8 cellular contexts compared by ENCODE assay signal in genomic region chr16:29678691-29679267, GRCh38. TPM values are rescaled to one million over a fixed set of nuclear protein-coding genes. Genes with fewer than 3 reads are reported as not detected.
A peak's percentile ranks its signal among the peaks of the same experiment; 100 is the strongest.
DNase-seq lines count a peak whose midpoint lies in the region; ATAC-seq and TF ChIP-seq lines count a peak whose summit lies in the region.

Gene QPRT (plus strand): TSS chr16:29679180. CDS start chr16:29679198, 18 bp downstream.

- TF ChIP-seq POLR2A in GM19193 (IDR thresholded peaks at IDR 0.05; ENCODE audit: extremely low read depth, insufficient read depth, insufficient read length), result peak; percentile 31

- H3K9ac ChIP-seq in SK-N-SH, result peak within 1 kb of the TSS; percentile 41; the same call in 1 of the 2 replicates

- peak within 1 kb of the TSS; percentile 53 for H3K4me2 ChIP-seq in SK-N-SH

- CTCF ChIA-PET in SK-N-SH (lab: Yijun Ruan, JAX), result interaction anchor here (0.7 to 2.2 kb wide), 5 partner anchors 18 to 1196 kb away, joined by 3 to 9 read pairs (median 3); partner anchors contain the start of gene TLCD3B

- H3K4me1 ChIP-seq in SK-N-SH (ENCODE audit: control insufficient read depth in 1 of 2, insufficient read depth in 2 of 2, low read depth in 1 of 2, low read length in 1 of 2), result peaks cover 0 to 2% of the 10 kb centered on the region in 2 experiments; a peak in 1 of 4 replicates

- H4K20me1 ChIP-seq in SK-N-SH (ENCODE audit: insufficient read depth), result no peaks in the 10 kb centered on the region

- peak within 1 kb of the TSS in 1 of 2 experiments; percentile 41; a peak in 3 of 4 replicates for H3K4me3 ChIP-seq in SK-N-SH (ENCODE audit: low read depth in 2 of 2, low read length in 1 of 2)

- peak within 1 kb of the TSS; percentile 91; the same call in 1 of the 2 replicates for H2AFZ ChIP-seq in SK-N-SH (ENCODE audit: low read depth)

- H3K27ac ChIP-seq in SK-N-SH (ENCODE audit: low read depth in 2 of 2, low read length in 1 of 2) (peak within 1 kb of the TSS in 1 of 2 experiments; percentile 87; a peak in 2 of 4 replicates), epithelial cell of prostate (peak within 1 kb of the TSS; percentile 54)

- ATAC-seq in HG02623 (IDR thresholded peaks at IDR 0.05; ENCODE audit: unreplicated experiment), result no peak

- TF ChIP-seq RAD21 in SK-N-SH (IDR thresholded peaks at IDR 0.05; ENCODE audit: low read length), result no peak

- H3K36me3 ChIP-seq in SK-N-SH (replicated peaks in 1 of 2; ENCODE audit: control insufficient read depth in 1 of 2, insufficient read depth in 2 of 2, low read length in 1 of 2), result no peaks in the 10 kb centered on the region

- no peaks in the 10 kb centered on the region for H3K9me3 ChIP-seq in SK-N-SH

- no peak for TF ChIP-seq EP300 in SK-N-SH (IDR thresholded peaks at IDR 0.05; ENCODE audit: borderline replicate concordance in 1 of 2, low read depth in 1 of 2, low read length in 1 of 2)

- POLR2A ChIA-PET in SK-N-SH (lab: Yijun Ruan, JAX), result interaction anchor here (0.5 to 1.1 kb wide), 5 partner anchors 13 to 387 kb away, joined by 3 to 7 read pairs (median 3); partner anchors contain the start of gene ALDOA

- WGBS in SK-N-SH (ENCODE audit: low lambda C conversion rate), result 67% methylated on average over 3 of the region's 5 CpGs

- H3F3A ChIP-seq in SK-N-SH (replicated peaks; ENCODE audit: insufficient read depth), result no peaks in the 10 kb centered on the region

- TF ChIP-seq CTCF in SK-N-SH (IDR thresholded peaks at IDR 0.05), result no peak

- H3K27me3 ChIP-seq in SK-N-SH (ENCODE audit: insufficient read depth), result no peaks in the 10 kb centered on the region

- H3K79me2 ChIP-seq in SK-N-SH (ENCODE audit: insufficient read depth), result no peaks in the 10 kb centered on the region

- H3K9me2 ChIP-seq in SK-N-SH, result no peaks in the 10 kb centered on the region

- DNase-seq in AG20443 (ENCODE audit: low spot score) (peak; percentile 49), SK-N-SH (peak; percentile 91), epithelial cell of prostate (ENCODE audit: low read depth, low spot score) (no peak), mucosa of gallbladder (ENCODE audit: low spot score) (no peak), NCI-H345 treated with DMSO at 0.1 percent for 48 hours (lab: John Stamatoyannopoulos, UW; ENCODE audit: unreplicated experiment) (no peak), DMS153 treated with DMSO at 0.1 percent for 48 hours (lab: John Stamatoyannopoulos, UW; ENCODE audit: unreplicated experiment) (no peak)

TF ChIP-seq in SK-N-SH, 30 proteins besides CTCF, POLR2A, EP300 and RAD21:
- TF ChIP-seq MXI1 (IDR thresholded peaks at IDR 0.05; ENCODE audit: low read depth, low read length) (peak; percentile 56), JUND (IDR thresholded peaks at IDR 0.05) (no peak), CHD2 (IDR thresholded peaks at IDR 0.05; ENCODE audit: low read length, partially characterized antibody) (peak; percentile 68), RCOR1 (IDR thresholded peaks at IDR 0.05; ENCODE audit: low read length) (peak; percentile 15; the same call in 1 of the 2 replicates)
TF ChIP-seq in SK-N-SH: peak in this region for 3.

RNA-seq across cellular contexts. Expression of gene QPRT, which starts in this region (rescaled TPM):
- polyA plus RNA-seq in SK-N-SH (2012; rRNA removed), result 12.5 and 12.6 TPM in 2 replicates
- 8.3 and 10.6 TPM in 2 replicates for polyA plus RNA-seq in SK-N-SH (2012; cell fraction: cytosol; rRNA removed)
- 10.8 and 11.3 TPM in 2 replicates for polyA plus RNA-seq in SK-N-SH (2012; cell fraction: nucleus; rRNA removed)
- 17.2 TPM for total RNA-seq in mucosa of gallbladder

Comparison
In these comparisons a context has a peak if more than half of its experiments do, and no peak if none do; other contexts are left out.
1. DNase-seq: peak in AG20443 (single experiment) and SK-N-SH (single experiment); none in epithelial cell of prostate (single experiment), mucosa of gallbladder (single experiment), NCI-H345 treated with DMSO at 0.1 percent for 48 hours (single experiment) and DMS153 treated with DMSO at 0.1 percent for 48 hours (single experiment).